In the genomic region with DNA sequence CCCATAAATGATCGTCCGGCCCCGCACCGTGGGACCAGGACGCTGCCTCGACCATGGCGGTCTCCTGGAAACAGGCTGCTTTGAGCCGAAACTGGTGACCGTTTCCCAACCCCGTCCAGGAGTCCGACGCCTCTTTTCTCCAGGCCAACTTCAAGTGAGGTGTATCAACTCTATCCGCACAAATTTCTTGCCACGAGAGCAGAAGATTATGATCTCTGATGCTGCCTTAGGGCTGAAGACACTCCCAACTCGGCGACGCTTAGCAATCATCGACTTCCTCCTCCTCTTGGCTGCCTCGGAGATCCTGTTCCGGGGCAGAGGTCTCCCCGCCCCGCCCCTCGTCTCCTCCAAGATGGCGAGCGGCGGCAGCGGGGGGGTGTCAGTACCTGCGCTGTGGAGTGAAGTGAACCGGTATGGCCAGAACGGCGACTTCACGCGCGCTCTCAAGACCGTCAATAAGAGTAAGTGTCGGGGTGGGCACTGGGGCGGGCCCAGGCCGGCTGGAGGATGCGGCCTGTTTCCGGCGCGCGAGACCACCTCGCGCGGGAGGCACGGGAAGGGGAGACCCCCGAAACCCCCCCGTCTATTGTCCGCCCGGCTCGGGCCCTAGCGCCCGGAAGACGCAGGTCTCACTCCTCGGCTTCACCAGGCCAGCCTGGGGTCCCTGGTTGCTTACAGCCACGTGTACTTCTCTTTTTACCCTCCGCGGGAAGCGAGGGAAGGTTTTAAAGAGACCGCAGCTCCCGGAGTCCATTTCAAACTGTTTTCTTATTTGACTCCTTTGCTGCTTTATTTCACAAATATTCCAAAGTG, we compare ENCODE assay signal across 8 cellular contexts. TPM values are rescaled to one million over a fixed set of nuclear protein-coding genes. Genes with fewer than 3 reads are reported as not detected.
DNase-seq lines count a peak whose midpoint lies in the region; ATAC-seq and TF ChIP-seq lines count a peak whose summit lies in the region.

A gene with protein sequence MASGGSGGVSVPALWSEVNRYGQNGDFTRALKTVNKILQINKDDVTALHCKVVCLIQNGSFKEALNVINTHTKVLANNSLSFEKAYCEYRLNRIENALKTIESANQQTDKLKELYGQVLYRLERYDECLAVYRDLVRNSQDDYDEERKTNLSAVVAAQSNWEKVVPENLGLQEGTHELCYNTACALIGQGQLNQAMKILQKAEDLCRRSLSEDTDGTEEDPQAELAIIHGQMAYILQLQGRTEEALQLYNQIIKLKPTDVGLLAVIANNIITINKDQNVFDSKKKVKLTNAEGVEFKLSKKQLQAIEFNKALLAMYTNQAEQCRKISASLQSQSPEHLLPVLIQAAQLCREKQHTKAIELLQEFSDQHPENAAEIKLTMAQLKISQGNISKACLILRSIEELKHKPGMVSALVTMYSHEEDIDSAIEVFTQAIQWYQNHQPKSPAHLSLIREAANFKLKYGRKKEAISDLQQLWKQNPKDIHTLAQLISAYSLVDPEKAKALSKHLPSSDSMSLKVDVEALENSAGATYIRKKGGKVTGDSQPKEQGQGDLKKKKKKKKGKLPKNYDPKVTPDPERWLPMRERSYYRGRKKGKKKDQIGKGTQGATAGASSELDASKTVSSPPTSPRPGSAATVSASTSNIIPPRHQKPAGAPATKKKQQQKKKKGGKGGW (plus strand): TSS at position 334 of the 813 bp plus-strand sequence. CDS start 19 bp downstream, at position 353.

- peak; percentile 96 to 99 (median 96) for ATAC-seq in natural killer cell

- TF ChIP-seq CTCF in DOHH2 (IDR thresholded peaks at IDR 0.05; ENCODE audit: low read depth, low read length, poor library complexity, severe bottlenecking), result no peak
- no peak for TF ChIP-seq CTCF in RWPE1 (conservative IDR thresholded peaks at IDR 0.05; ENCODE audit: low read depth)
- TF ChIP-seq CTCF in fibroblast of mammary gland (conservative IDR thresholded peaks at IDR 0.05; ENCODE audit: control insufficient read depth, insufficient read depth, low read depth, low read length), result no peak
- no peak for TF ChIP-seq CTCF in natural killer cell (IDR thresholded peaks at IDR 0.05)

- H3K4me1 Mint-ChIP-seq in activated T-helper 2 cell treated with anti-CD3 and anti-CD28 coated beads, Interferon-gamma antibody, Interleukin-2, Interleukin-4, amounts not matched to agents 10 μg/mL and 5 μg/mL and 100 μg/mL, durations not matched to agents 14 hours and 24 hours and 36 hours (ENCODE audit: low read depth), result peaks cover 38% of the 10 kb centered on the region
- peaks cover 53 to 55% of the 10 kb centered on the region in 2 donors for H3K4me1 Mint-ChIP-seq in natural killer cell

- peak within 1 kb of the TSS; percentile 89 for H2AFZ ChIP-seq in GM23248

- H3K9me2 ChIP-seq in DOHH2 (replicated peaks; ENCODE audit: control insufficient read depth, low read length) (no peaks in the 10 kb centered on the region), GM23248 (ENCODE audit: insufficient read depth) (no peaks in the 10 kb centered on the region)

- H3K36me3 ChIP-seq in DOHH2 (ENCODE audit: control insufficient read depth, low read length) (peaks cover 68% of the 10 kb centered on the region), GM23248 (ENCODE audit: low read depth) (peaks cover 26% of the 10 kb centered on the region)

- H3K9me3 ChIP-seq in DOHH2 (ENCODE audit: control insufficient read depth, insufficient read depth, low read length) (no peaks in the 10 kb centered on the region), GM23248 (ENCODE audit: low read depth) (no peaks in the 10 kb centered on the region)

- peak within 1 kb of the TSS; percentile 100 for H3K4me3 Mint-ChIP-seq in activated T-helper 2 cell treated with anti-CD3 and anti-CD28 coated beads, Interferon-gamma antibody, Interleukin-2, Interleukin-4, amounts not matched to agents 10 μg/mL and 5 μg/mL and 100 μg/mL, durations not matched to agents 14 hours and 24 hours and 36 hours (ENCODE audit: low read depth)
- H3K4me3 Mint-ChIP-seq in natural killer cell, result peak within 1 kb of the TSS; percentile 99

- POLR2A ChIA-PET in RWPE1 (lab: Yijun Ruan, JAX; ENCODE audit: low non-redundant PET), result interaction anchor here (0.9 kb wide), 1 partner anchor 32 kb away, joined by 11 read pairs; a partner anchor contains a TSS

- H3K4me2 ChIP-seq in DOHH2 (ENCODE audit: low read length), result peak within 1 kb of the TSS; percentile 85
- peak within 1 kb of the TSS; percentile 91 for H3K4me2 ChIP-seq in GM23248 (ENCODE audit: unreplicated experiment)

- in situ Hi-C loops in GM23248 (cut with MboI), result no loop called here

- H3K27me3 ChIP-seq in DOHH2 (ENCODE audit: control insufficient read depth, low read length) (no peaks in the 10 kb centered on the region), GM23248 (replicated peaks; ENCODE audit: insufficient read depth) (no peaks in the 10 kb centered on the region)

- H4K20me1 ChIP-seq in DOHH2 (ENCODE audit: control insufficient read depth, insufficient read depth, low read depth, low read length) (peaks cover 9% of the 10 kb centered on the region; the same call in 1 of the 2 replicates), GM23248 (ENCODE audit: insufficient read depth) (no peaks in the 10 kb centered on the region; the same call in none of the 2 replicates)

- H3K9ac ChIP-seq in GM23248, result peak within 1 kb of the TSS; percentile 100

- no peaks in the 10 kb centered on the region for H3K27me3 Mint-ChIP-seq in activated T-helper 2 cell treated with anti-CD3 and anti-CD28 coated beads, Interferon-gamma antibody, Interleukin-2, Interleukin-4, amounts not matched to agents 10 μg/mL and 5 μg/mL and 100 μg/mL, durations not matched to agents 14 hours and 24 hours and 36 hours (ENCODE audit: low read depth)
- no peaks in the 10 kb centered on the region for H3K27me3 Mint-ChIP-seq in natural killer cell (ENCODE audit: low read depth in 2 of 2)

- intact Hi-C loops in activated T-helper 2 cell treated with anti-CD3 and anti-CD28 coated beads, Interferon-gamma antibody, Interleukin-2, Interleukin-4, amounts not matched to agents 10 μg/mL and 5 μg/mL and 100 μg/mL, durations not matched to agents 14 hours and 24 hours and 36 hours (cut with micrococcal nuclease), result loop anchor here (1.0 to 10.0 kb wide), 5 partner anchors 32 to 509 kb away; a partner anchor contains a TSS
- intact Hi-C loops in natural killer cell (cut with micrococcal nuclease), result loop anchor here (1.0 kb wide), 2 partner anchors 31 to 80 kb away; a partner anchor contains a TSS

- H3K79me2 ChIP-seq in DOHH2 (ENCODE audit: control insufficient read depth, low read length) (peaks cover 91% of the 10 kb centered on the region), GM23248 (ENCODE audit: insufficient read depth) (peaks cover 94% of the 10 kb centered on the region)

- CTCF ChIA-PET in RWPE1 (lab: Yijun Ruan, JAX), result no interaction called here

- H3F3A ChIP-seq in DOHH2 (ENCODE audit: control insufficient read depth, insufficient read depth) (peaks cover 34% of the 10 kb centered on the region), GM23248 (ENCODE audit: insufficient read depth) (peaks cover 27% of the 10 kb centered on the region)

- no peaks in the 10 kb centered on the region for H3K9me3 Mint-ChIP-seq in activated T-helper 2 cell treated with anti-CD3 and anti-CD28 coated beads, Interferon-gamma antibody, Interleukin-2, Interleukin-4, amounts not matched to agents 10 μg/mL and 5 μg/mL and 100 μg/mL, durations not matched to agents 14 hours and 24 hours and 36 hours
- no peaks in the 10 kb centered on the region for H3K9me3 Mint-ChIP-seq in natural killer cell

- WGBS in GM23248 (ENCODE audit: low coverage in 1 of 2, low lambda C conversion rate in 2 of 2, missing lambda C conversion rate in 2 of 2), 2 experiments, result 1 to 3% methylated on average over 42 to 51 of the region's 62 CpGs

- peak within 1 kb of the TSS; percentile 100 for H3K27ac Mint-ChIP-seq in activated T-helper 2 cell treated with anti-CD3 and anti-CD28 coated beads, Interferon-gamma antibody, Interleukin-2, Interleukin-4, amounts not matched to agents 10 μg/mL and 5 μg/mL and 100 μg/mL, durations not matched to agents 14 hours and 24 hours and 36 hours
- H3K27ac Mint-ChIP-seq in natural killer cell, result peak within 1 kb of the TSS; percentile 97 to 99

- H3K36me3 Mint-ChIP-seq in activated T-helper 2 cell treated with anti-CD3 and anti-CD28 coated beads, Interferon-gamma antibody, Interleukin-2, Interleukin-4, amounts not matched to agents 10 μg/mL and 5 μg/mL and 100 μg/mL, durations not matched to agents 14 hours and 24 hours and 36 hours (ENCODE audit: low read depth), result peaks cover 61% of the 10 kb centered on the region
- H3K36me3 Mint-ChIP-seq in natural killer cell, result no peaks in the 10 kb centered on the region

- peak within 1 kb of the TSS; percentile 100 for H3K4me3 ChIP-seq in DOHH2 (ENCODE audit: low read length)
- H3K4me3 ChIP-seq in GM23248, result peak within 1 kb of the TSS; percentile 98
- H3K4me3 ChIP-seq in fibroblast of mammary gland (ENCODE audit: control insufficient read depth, low read depth, low read length), result peak within 1 kb of the TSS; percentile 80

- DNase-seq in GM23248, result peak; percentile 98
- DNase-seq in Kasumi-1 (lab: John Stamatoyannopoulos, UW), result peak; percentile 99 to 100
- DNase-seq in RWPE1 (ENCODE audit: low spot score), result peak; percentile 88
- peak; percentile 87 for DNase-seq in activated T-helper 2 cell treated with anti-CD3 and anti-CD28 coated beads, Interferon-gamma antibody, Interleukin-2, Interleukin-4, amounts not matched to agents 10 μg/mL and 5 μg/mL and 100 μg/mL, durations not matched to agents 14 hours and 24 hours and 36 hours (ENCODE audit: low spot score)
- DNase-seq in fibroblast of mammary gland (ENCODE audit: low read depth), result peak; percentile 82
- DNase-seq in natural killer cell, result peak; percentile 85
- peak; percentile 93 for DNase-seq in stimulated activated naive CD4-positive, alpha-beta T cell treated with Interleukin-2 at 50 U/mL for 16 hours (lab: John Stamatoyannopoulos, UW)

- peak within 1 kb of the TSS; percentile 80 for H3K27ac ChIP-seq in DOHH2 (ENCODE audit: low read depth, low read length)
- H3K27ac ChIP-seq in GM23248, result peak within 1 kb of the TSS; percentile 100
- peak within 1 kb of the TSS; percentile 91 for H3K27ac ChIP-seq in RWPE1

- H3K4me1 ChIP-seq in DOHH2 (ENCODE audit: control insufficient read depth, low read length) (peaks cover 47% of the 10 kb centered on the region), GM23248 (ENCODE audit: insufficient read depth) (peaks cover 34% of the 10 kb centered on the region)

RNA-seq across cellular contexts. Expression of the gene that starts here (rescaled TPM):
- 64.7 and 70.0 TPM in 2 replicates for total RNA-seq in GM23248 (2014; rRNA removed; shearing (Covaris generic))
- polyA plus RNA-seq in GM23248 (2016; fragmentation: Nextera tagmentation; extraction: Ambion mirVana), result 128 and 146 TPM in 2 replicates
- total RNA-seq in activated T-helper 2 cell treated with anti-CD3 and anti-CD28 coated beads, Interferon-gamma antibody, Interleukin-2, Interleukin-4, amounts not matched to agents 10 μg/mL and 5 μg/mL and 100 μg/mL, durations not matched to agents 14 hours and 24 hours and 36 hours, result 187 and 191 TPM in 2 replicates
- 100 to 1,000 TPM; 102 to 131 (median 120) TPM for total RNA-seq in natural killer cell

Comparison
In these comparisons a context has a peak if more than half of its experiments do, and no peak if none do; other contexts are left out.
1. Peak in every context shown above with its lines: DNase-seq, ATAC-seq, H3K4me3 ChIP-seq and H3K27ac ChIP-seq.